Comparison of ENCODE assay signal across 19 cellular contexts in genomic region chr14:94292872-94293577, GRCh38. TPM values are rescaled to one million over a fixed set of nuclear protein-coding genes. Genes with fewer than 3 reads are reported as not detected.
DNase-seq lines count a peak whose midpoint lies in the region; ATAC-seq and TF ChIP-seq lines count a peak whose summit lies in the region.
"Had no signal": no experiment of that assay in that cellular context is flagged by ENCODE, and none has a peak within 500 bp of the region (broad histone marks: within the 10 kb centered on the region; RNA-seq: fewer than 3 reads in every experiment).

Gene SERPINA10, minus strand, starts transcription at chr14:94293268. Its CDS starts 2,675 bp downstream, at chr14:94290593.

- DNase-seq in DMS53 (lab: John Stamatoyannopoulos, UW) (peak; percentile 59), HuH-7 (ENCODE audit: low spot score) (peak; percentile 67), hepatocyte (ENCODE audit: low spot score) (peak; percentile 63), mucosa of descending colon (no peak), activated gamma-delta T cell treated with Interleukin-2 at 50 U/mL for 16 hours (no peak), cerebellar cortex (ENCODE audit: low spot score) (no peak)
- DNase-seq: CD8-positive, alpha-beta T cell; DMS79; H7; KG1; NCI-H1417 treated with DMSO at 0.1 percent for 48 hours; NCI-H187 treated with DMSO at 0.1 percent for 48 hours; NCI-H226; NCI-H524 treated with DMSO at 0.1 percent for 48 hours; RPMI8226; SIG-M5 had no signal

- H2AFZ ChIP-seq in hepatocyte: no peak within 1 kb of the TSS

- ATAC-seq in mucosa of descending colon: peak; percentile 67
- no peak for ATAC-seq in HG03135 (IDR thresholded peaks at IDR 0.05; ENCODE audit: unreplicated experiment)
- ATAC-seq in GM18909 (IDR thresholded peaks at IDR 0.05; ENCODE audit: poor library complexity, unreplicated experiment): no peak
- ATAC-seq: CD8-positive, alpha-beta T cell had no signal

- H3K4me3 ChIP-seq in hepatocyte: no peak within 1 kb of the TSS
- H3K4me3 ChIP-seq in mucosa of descending colon: no peak within 1 kb of the TSS
- H3K4me3 ChIP-seq: BLaER1 treated with 17β-estradiol and CSF1 and Interleukin-3, amounts not matched to agents 10 nM and 100 nM had no signal

- no peaks in the 10 kb centered on the region for H3K79me2 ChIP-seq in hepatocyte

- no peaks in the 10 kb centered on the region for H3K9me3 ChIP-seq in hepatocyte (ENCODE audit: low read depth)
- H3K9me3 ChIP-seq in mucosa of descending colon: no peaks in the 10 kb centered on the region

- WGBS in hepatocyte (ENCODE audit: low lambda C conversion rate, missing lambda C conversion rate): 58% methylated on average over 10 of the region's 10 CpGs

- H4K20me1 ChIP-seq in hepatocyte (ENCODE audit: insufficient read depth, poor library complexity, severe bottlenecking): no peaks in the 10 kb centered on the region
- H4K20me1 ChIP-seq: BLaER1 treated with 17β-estradiol and CSF1 and Interleukin-3, amounts not matched to agents 10 nM and 100 nM had no signal

- H3K36me3 ChIP-seq in hepatocyte (replicated peaks; ENCODE audit: insufficient read depth, low read depth) (no peaks in the 10 kb centered on the region), mucosa of descending colon (ENCODE audit: low read depth) (no peaks in the 10 kb centered on the region)
- H3K36me3 ChIP-seq: BLaER1 treated with 17β-estradiol and CSF1 and Interleukin-3, amounts not matched to agents 10 nM and 100 nM had no signal

- intact Hi-C loops in mucosa of descending colon (cut with DNase I, micrococcal nuclease): no loop called here

- peak within 1 kb of the TSS; percentile 61 for H3K4me2 ChIP-seq in hepatocyte
- H3K4me2 ChIP-seq: BLaER1 treated with 17β-estradiol and CSF1 and Interleukin-3, amounts not matched to agents 10 nM and 100 nM had no signal

- peak within 1 kb of the TSS; percentile 86 for H3K27ac ChIP-seq in hepatocyte
- H3K27ac ChIP-seq: BLaER1 treated with 17β-estradiol and CSF1 and Interleukin-3, amounts not matched to agents 10 nM and 100 nM had no signal

- no peaks in the 10 kb centered on the region for H3K27me3 ChIP-seq in hepatocyte
- H3K27me3 ChIP-seq: BLaER1 treated with 17β-estradiol and CSF1 and Interleukin-3, amounts not matched to agents 10 nM and 100 nM had no signal

- H3K4me1 ChIP-seq in hepatocyte (ENCODE audit: insufficient read depth) (peaks cover 38% of the 10 kb centered on the region), mucosa of descending colon (ENCODE audit: low read depth) (peaks cover 11% of the 10 kb centered on the region)
- H3K4me1 ChIP-seq: BLaER1 treated with 17β-estradiol and CSF1 and Interleukin-3, amounts not matched to agents 10 nM and 100 nM had no signal

- H3K9me2 ChIP-seq in hepatocyte (replicated peaks; ENCODE audit: insufficient read depth): no peaks in the 10 kb centered on the region

- no peak for TF ChIP-seq CTCF in hepatocyte (IDR thresholded peaks at IDR 0.05; ENCODE audit: poor library complexity)
- TF ChIP-seq CTCF in mucosa of descending colon (IDR thresholded peaks at IDR 0.05): no peak

RNA-seq across cellular contexts. Expression of gene SERPINA10, which starts in this region (rescaled TPM):
- total RNA-seq in hepatocyte (19.1 and 23.0 TPM in 2 replicates), mucosa of descending colon (under 1 TPM; 0.09 to 0.34 (median 0.20) TPM)
- polyA plus RNA-seq in hepatocyte: 4.5 and 10.5 TPM in 2 replicates
- total RNA-seq: CD8-positive, alpha-beta T cell; H7 had no signal

Comparison
In these comparisons a context has a peak if more than half of its experiments do, and no peak if none do; other contexts are left out.
1. RNA of gene SERPINA10 (total RNA-seq): 19.1 to 23.0 TPM in hepatocyte; 0.09 to 0.34 TPM in mucosa of descending colon; every median in the first group is over 10 times any median in the second.
2. Peak in ATAC-seq in mucosa of descending colon; RNA of the gene not detected or under 1 TPM.
3. DNase-seq: peak in DMS53 (single experiment), HuH-7 (single experiment) and hepatocyte (single experiment); none in mucosa of descending colon (0 of 3), activated gamma-delta T cell treated with Interleukin-2 at 50 U/mL for 16 hours (single experiment) and cerebellar cortex (single experiment).